Comparison of ENCODE assay signal across 8 cellular contexts in genomic region chr9:17135578-17135904, GRCh38. TPM values are rescaled to one million over a fixed set of nuclear protein-coding genes. Genes with fewer than 3 reads are reported as not detected.
DNase-seq lines count a peak whose midpoint lies in the region; ATAC-seq and TF ChIP-seq lines count a peak whose summit lies in the region.

No MANE protein-coding gene starts in this region.

- no peaks in the 10 kb centered on the region for H3K36me3 Mint-ChIP-seq in CD4-positive, CD25-positive, alpha-beta regulatory T cell

- H3K27ac ChIP-seq in CD4-positive, CD25-positive, alpha-beta regulatory T cell (ENCODE audit: insufficient read depth, low read length, poor library complexity, severe bottlenecking), result no peak overlapping the region
- peak overlapping the region; percentile 86 for H3K27ac ChIP-seq in SJSA1
- H3K27ac ChIP-seq in parathyroid adenoma, result peak overlapping the region; percentile 39

- no peaks in the 10 kb centered on the region for H3K36me3 ChIP-seq in CD4-positive, CD25-positive, alpha-beta regulatory T cell (ENCODE audit: control insufficient read depth, insufficient read depth, low read length)
- H3K36me3 ChIP-seq in H7 (replicated peaks; ENCODE audit: control insufficient read depth, insufficient read depth, low read length) (no peaks in the 10 kb centered on the region), SJSA1 (no peaks in the 10 kb centered on the region), parathyroid adenoma (ENCODE audit: control insufficient read depth, insufficient read depth, low read length) (no peaks in the 10 kb centered on the region)

- H3K79me2 ChIP-seq in parathyroid adenoma, result no peaks in the 10 kb centered on the region

- H3K4me1 Mint-ChIP-seq in CD4-positive, CD25-positive, alpha-beta regulatory T cell, result peaks cover 7 to 10% (median 9%) of the 10 kb centered on the region in 4 donors

- H3K9me3 Mint-ChIP-seq in CD4-positive, CD25-positive, alpha-beta regulatory T cell, result peaks cover 0 to 6% (median 2%) of the 10 kb centered on the region in 7 donors

- H3K9me3 ChIP-seq in CD4-positive, CD25-positive, alpha-beta regulatory T cell (ENCODE audit: control insufficient read depth in 2 of 2, low read length in 2 of 2), result no peaks in the 10 kb centered on the region
- H3K9me3 ChIP-seq in SJSA1 (replicated peaks), result no peaks in the 10 kb centered on the region
- no peaks in the 10 kb centered on the region for H3K9me3 ChIP-seq in parathyroid adenoma (ENCODE audit: control insufficient read depth, low read length)

- H3K4me3 Mint-ChIP-seq in CD4-positive, CD25-positive, alpha-beta regulatory T cell, result peak overlapping the region in 3 of 4 donors; percentile 73 to 86 (median 75)

- no peaks in the 10 kb centered on the region for H3K27me3 ChIP-seq in CD4-positive, CD25-positive, alpha-beta regulatory T cell (ENCODE audit: control insufficient read depth, insufficient read depth, low read length)
- H3K27me3 ChIP-seq in H7 (ENCODE audit: control insufficient read depth, insufficient read depth, low read length), result peaks cover 4% of the 10 kb centered on the region
- H3K27me3 ChIP-seq in SJSA1 (replicated peaks), result no peaks in the 10 kb centered on the region
- no peaks in the 10 kb centered on the region for H3K27me3 ChIP-seq in parathyroid adenoma (ENCODE audit: control insufficient read depth, insufficient read depth, low read length)

- H3K9ac ChIP-seq in parathyroid adenoma, result no peak overlapping the region

- no peaks in the 10 kb centered on the region for H3K4me1 ChIP-seq in CD4-positive, CD25-positive, alpha-beta regulatory T cell (ENCODE audit: control insufficient read depth, insufficient read depth, low read length, poor library complexity, severe bottlenecking)
- H3K4me1 ChIP-seq in SJSA1 (replicated peaks) (peaks cover 6% of the 10 kb centered on the region), parathyroid adenoma (peaks cover 5% of the 10 kb centered on the region)

- no peak for DNase-seq in CD4-positive, CD25-positive, alpha-beta regulatory T cell
- DNase-seq in H7 (no peak), SJSA1 (ENCODE audit: low read depth in 1 of 2, low spot score in 2 of 2) (no peak), fibroblast of villous mesenchyme (ENCODE audit: low read depth) (no peak), GM03348 (ENCODE audit: low spot score) (no peak)

- TF ChIP-seq CTCF in fibroblast of villous mesenchyme (IDR thresholded peaks at IDR 0.05; ENCODE audit: insufficient read depth, low read depth, low read length), result no peak
- TF ChIP-seq CTCF in parathyroid adenoma (IDR thresholded peaks at IDR 0.05), result no peak

- peak in 1 of 2 donors; percentile 10 for ATAC-seq in CD4-positive, CD25-positive, alpha-beta regulatory T cell (ENCODE audit: low read depth in 2 of 2)
- no peak for ATAC-seq in HG02623 (IDR thresholded peaks at IDR 0.05; ENCODE audit: unreplicated experiment)
- no peak for ATAC-seq in HG03045 (IDR thresholded peaks at IDR 0.05; ENCODE audit: unreplicated experiment)

- peak overlapping the region; percentile 88 for H3K4me2 ChIP-seq in parathyroid adenoma (ENCODE audit: low read length)

- peak overlapping the region; percentile 94 for H2AFZ ChIP-seq in parathyroid adenoma

- peak overlapping the region; percentile 50 for H3K4me3 ChIP-seq in CD4-positive, CD25-positive, alpha-beta regulatory T cell (ENCODE audit: low read depth, low read length)
- H3K4me3 ChIP-seq in H7 (ENCODE audit: insufficient read depth, low read depth, low read length) (peak overlapping the region; percentile 60), SJSA1 (peak overlapping the region; percentile 87), fibroblast of villous mesenchyme (ENCODE audit: low read depth, low read length) (peak overlapping the region; percentile 90), parathyroid adenoma (ENCODE audit: low read depth, low read length) (peak overlapping the region; percentile 94)

- H3K27ac Mint-ChIP-seq in CD4-positive, CD25-positive, alpha-beta regulatory T cell, result no peak overlapping the region

- H3K27me3 Mint-ChIP-seq in CD4-positive, CD25-positive, alpha-beta regulatory T cell, result no peaks in the 10 kb centered on the region

RNA-seq across cellular contexts. Expression of gene CNTLN, which starts 0.7 kb away (rescaled TPM):
- total RNA-seq in CD4-positive, CD25-positive, alpha-beta regulatory T cell, result 0.52 TPM
- under 1 TPM in 3 of 4 donors, not detected in 1; 0.09 to 0.29 (median 0.10) TPM for polyA plus RNA-seq in CD4-positive, CD25-positive, alpha-beta regulatory T cell
- 6.3 and 9.0 TPM in 2 replicates for total RNA-seq in H7 (2014; rRNA removed; shearing (Covaris generic))
- 3.7 and 6.9 TPM in 2 replicates for total RNA-seq in SJSA1 (2014; rRNA removed; shearing (Covaris generic))
- 11.3 and 13.0 TPM in 2 replicates for total RNA-seq in fibroblast of villous mesenchyme
